8 cellular contexts compared by ENCODE assay signal in genomic region chr9:136437839-136438547, GRCh38. TPM values are rescaled to one million over a fixed set of nuclear protein-coding genes. Genes with fewer than 3 reads are reported as not detected.
DNase-seq lines count a peak whose midpoint lies in the region; ATAC-seq and TF ChIP-seq lines count a peak whose summit lies in the region.

No MANE protein-coding gene starts in this region.

- H3K9me3 ChIP-seq in heart right ventricle: no peaks in the 10 kb centered on the region
- H3K9me3 ChIP-seq in lower lobe of right lung: no peaks in the 10 kb centered on the region

- H3K27me3 ChIP-seq in heart right ventricle: no peaks in the 10 kb centered on the region
- no peaks in the 10 kb centered on the region for H3K27me3 ChIP-seq in lower lobe of right lung (ENCODE audit: low read depth)

- peaks cover under 1 to 60% (median 16%) of the 10 kb centered on the region in 9 donors for H3K36me3 ChIP-seq in heart right ventricle
- peaks cover 38% of the 10 kb centered on the region for H3K36me3 ChIP-seq in lower lobe of right lung
- no peaks in the 10 kb centered on the region for H3K36me3 ChIP-seq in urinary bladder (ENCODE audit: insufficient read depth)

- in situ Hi-C loops in astrocyte of the spinal cord (cut with HindIII; ENCODE audit: low sequenced_read_pairs): no loop called here

- TF ChIP-seq CTCF in heart right ventricle (IDR thresholded peaks at IDR 0.05): no peak
- TF ChIP-seq CTCF in astrocyte of the spinal cord (IDR thresholded peaks at IDR 0.05; ENCODE audit: low read depth, low read length): no peak
- no peak for TF ChIP-seq CTCF in lower lobe of right lung (IDR thresholded peaks at IDR 0.05)
- no peak for TF ChIP-seq CTCF in GM10266 (IDR thresholded peaks at IDR 0.05; ENCODE audit: control insufficient read depth, insufficient read depth, low read depth, missing control alignments)

- DNase-seq in heart right ventricle (no peak), cardiac septum (ENCODE audit: low spot score) (no peak), astrocyte of the spinal cord (ENCODE audit: low read depth, low spot score) (peak; percentile 16), lower lobe of right lung (no peak), amygdala (lab: John Stamatoyannopoulos, UW) (no peak), GM10266 (ENCODE audit: extremely low spot score) (no peak)

- peak overlapping the region; percentile 78 to 99 (median 96) for H3K4me3 ChIP-seq in heart right ventricle
- peak overlapping the region; percentile 69 for H3K4me3 ChIP-seq in astrocyte of the spinal cord (ENCODE audit: low read depth, low read length)
- peak overlapping the region; percentile 96 for H3K4me3 ChIP-seq in lower lobe of right lung
- H3K4me3 ChIP-seq in urinary bladder (ENCODE audit: low read depth, low read length): peak overlapping the region; percentile 85

- 44 to 49% methylated on average over 37 of the region's 37 CpGs for WGBS in heart right ventricle, 2 donors
- WGBS in urinary bladder: 43% methylated on average over 37 of the region's 37 CpGs

- intact Hi-C loops in heart right ventricle (cut with DNase I): no loop called here
- intact Hi-C loops in cardiac septum (cut with DNase I): loop anchor here (1.0 kb wide), 1 partner anchor 27 kb away; no protein-coding TSS in a partner anchor
- intact Hi-C loops in lower lobe of right lung (cut with DNase I): no loop called here

- peak in 2 of 8 donors; percentile 7 to 17 for ATAC-seq in heart right ventricle
- no peak for ATAC-seq in lower lobe of right lung
- no peak for ATAC-seq in GM21529 (IDR thresholded peaks at IDR 0.05; ENCODE audit: unreplicated experiment)

- peaks cover 18 to 43% (median 38%) of the 10 kb centered on the region in 9 donors for H3K4me1 ChIP-seq in heart right ventricle
- H3K4me1 ChIP-seq in lower lobe of right lung: peaks cover 32% of the 10 kb centered on the region
- no peaks in the 10 kb centered on the region for H3K4me1 ChIP-seq in urinary bladder (ENCODE audit: insufficient read depth)

- H3K27ac ChIP-seq in heart right ventricle: peak overlapping the region in 5 of 10 donors; percentile 78 to 90 (median 86)
- H3K27ac ChIP-seq in lower lobe of right lung: peak overlapping the region; percentile 78
- H3K27ac ChIP-seq in urinary bladder (ENCODE audit: low read depth): no peak overlapping the region

RNA-seq across cellular contexts. Expression of gene INPP5E, which starts 1.7 kb away (rescaled TPM):
- total RNA-seq in heart right ventricle: 10 to 100 TPM in 3 of 10 donors, 1 to 10 TPM in 7; 7.4 to 12.5 (median 9.3) TPM
- polyA plus RNA-seq in heart right ventricle: 10 to 100 TPM in 1 of 2 donors, 1 to 10 TPM in 1; 6.6 to 16.8 TPM
- total RNA-seq in cardiac septum: 14.2 TPM
- 13.8 TPM for total RNA-seq in lower lobe of right lung
- 5.3 TPM for total RNA-seq in urinary bladder
- polyA plus RNA-seq in urinary bladder: 12.6 TPM

RNA-seq across cellular contexts. Expression of gene PMPCA, which starts 27.5 kb away (rescaled TPM):
- 10 to 100 TPM; 59.3 to 85.2 (median 75.4) TPM for total RNA-seq in heart right ventricle
- 10 to 100 TPM; 63.5 to 77.2 TPM for polyA plus RNA-seq in heart right ventricle
- 68.9 TPM for total RNA-seq in cardiac septum
- 43.2 TPM for total RNA-seq in lower lobe of right lung
- 15.1 TPM for total RNA-seq in urinary bladder
- 43.7 TPM for polyA plus RNA-seq in urinary bladder

RNA-seq across cellular contexts. Expression of gene ENTR1, which starts 27.6 kb away (rescaled TPM):
- 10 to 100 TPM; 11.5 to 26.9 (median 14.9) TPM for total RNA-seq in heart right ventricle
- polyA plus RNA-seq in heart right ventricle: 10 to 100 TPM; 21.4 to 23.7 TPM
- total RNA-seq in cardiac septum: 23.1 TPM
- 34.3 TPM for total RNA-seq in lower lobe of right lung
- total RNA-seq in urinary bladder: 20.4 TPM
- 37.5 TPM for polyA plus RNA-seq in urinary bladder

RNA-seq across cellular contexts. Expression of gene SNAPC4, which starts 38.0 kb away (rescaled TPM):
- total RNA-seq in heart right ventricle (1 to 10 TPM; 3.4 to 6.1 (median 4.7) TPM), cardiac septum (3.9 TPM), lower lobe of right lung (7.4 TPM), urinary bladder (4.4 TPM)
- polyA plus RNA-seq in heart right ventricle (1 to 10 TPM; 3.0 to 8.3 TPM), urinary bladder (7.3 TPM)

RNA-seq across cellular contexts. Expression of gene SEC16A, which starts 44.8 kb away (rescaled TPM):
- total RNA-seq in heart right ventricle (10 to 100 TPM; 21.9 to 35.9 (median 28.6) TPM), cardiac septum (33.7 TPM), lower lobe of right lung (66.5 TPM), urinary bladder (24.3 TPM)
- polyA plus RNA-seq in heart right ventricle (10 to 100 TPM; 24.4 to 35.6 TPM), urinary bladder (36.4 TPM)
